In genomic region chr6:125844989-125845388, GRCh38 we compare ENCODE assay signal across 18 cellular contexts. TPM values are rescaled to one million over a fixed set of nuclear protein-coding genes. Genes with fewer than 3 reads are reported as not detected.
DNase-seq lines count a peak whose midpoint lies in the region; ATAC-seq and TF ChIP-seq lines count a peak whose summit lies in the region.
"Had no signal": no experiment of that assay in that cellular context is flagged by ENCODE, and none has a peak within 500 bp of the region (broad histone marks: within the 10 kb centered on the region; RNA-seq: fewer than 3 reads in every experiment).

No MANE protein-coding gene starts in this region.

- H3K27ac ChIP-seq in osteoblast (ENCODE audit: low read depth, low read length) (no peak overlapping the region), foreskin keratinocyte (no peak overlapping the region)

- no peak overlapping the region for H3K4me3 ChIP-seq in osteoblast (ENCODE audit: insufficient read depth, low read length)
- H3K4me3 ChIP-seq: skin epidermis had no signal

- no peak for DNase-seq in activated naive CD8-positive, alpha-beta T cell treated with anti-CD3 and anti-CD28 coated beads for 36 hours
- DNase-seq in activated naive CD8-positive, alpha-beta T cell treated with anti-CD3 and anti-CD28 coated beads, Interleukin-2, amount 50 U/mL, for 24 hours = no peak
- DNase-seq in endothelial cell (ENCODE audit: low spot score) (no peak), midbrain (lab: John Stamatoyannopoulos, UW) (peak; percentile 20), NCI-H2081 treated with DMSO at 0.1 percent for 48 hours (lab: John Stamatoyannopoulos, UW) (no peak), osteoblast (ENCODE audit: insufficient read length, low spot score, missing footprints) (no peak), foreskin keratinocyte (no peak), NCI-H526 (lab: John Stamatoyannopoulos, UW) (no peak)
- DNase-seq: ACHN; activated T-cell treated with anti-CD3 and anti-CD28 coated beads, Interleukin-2, amount 50 U/mL, for 1 hour; CD4-positive, alpha-beta T cell; DMS79 treated with DMSO at 0.1 percent for 48 hours; NCI-H1105; NCI-H2171 treated with DMSO at 0.1 percent for 48 hours; T-cell had no signal

- H3K36me3 Mint-ChIP-seq in activated naive CD8-positive, alpha-beta T cell treated with anti-CD3 and anti-CD28 coated beads for 36 hours = peaks cover 8% of the 10 kb centered on the region
- peaks cover 9% of the 10 kb centered on the region for H3K36me3 Mint-ChIP-seq in activated naive CD8-positive, alpha-beta T cell treated with anti-CD3 and anti-CD28 coated beads, Interleukin-2, amount 50 U/mL, for 24 hours (ENCODE audit: low read depth)
- no peaks in the 10 kb centered on the region for H3K36me3 Mint-ChIP-seq in endothelial cell (ENCODE audit: low read depth, unreplicated experiment)

- no peaks in the 10 kb centered on the region for H3K36me3 ChIP-seq in osteoblast (ENCODE audit: insufficient read depth, low read length)

- no peaks in the 10 kb centered on the region for H3K9me3 ChIP-seq in osteoblast (ENCODE audit: low read depth, low read length)

- H3K4me1 ChIP-seq in osteoblast (ENCODE audit: insufficient read depth, low read length) (no peaks in the 10 kb centered on the region), foreskin keratinocyte (no peaks in the 10 kb centered on the region)

- H3K27ac Mint-ChIP-seq in activated naive CD8-positive, alpha-beta T cell treated with anti-CD3 and anti-CD28 coated beads for 36 hours = peak overlapping the region; percentile 14
- H3K27ac Mint-ChIP-seq in activated naive CD8-positive, alpha-beta T cell treated with anti-CD3 and anti-CD28 coated beads, Interleukin-2, amount 50 U/mL, for 24 hours = no peak overlapping the region
- H3K27ac Mint-ChIP-seq in endothelial cell (ENCODE audit: unreplicated experiment) = peak overlapping the region; percentile 61
- H3K27ac Mint-ChIP-seq: activated naive CD4-positive, alpha-beta T cell treated with anti-CD3 and anti-CD28 coated beads, Interleukin-2, amount 50 U/mL, for 24 hours; CD4-positive, alpha-beta T cell; T-cell; type B pancreatic cell had no signal

- no peaks in the 10 kb centered on the region for H3K27me3 ChIP-seq in osteoblast (ENCODE audit: insufficient read depth, low read length)
- H3K27me3 ChIP-seq in foreskin keratinocyte = no peaks in the 10 kb centered on the region

- H2AFZ ChIP-seq in osteoblast (ENCODE audit: low read length) = no peak overlapping the region

- H3K4me3 Mint-ChIP-seq in activated naive CD8-positive, alpha-beta T cell treated with anti-CD3 and anti-CD28 coated beads for 36 hours = no peak overlapping the region
- no peak overlapping the region for H3K4me3 Mint-ChIP-seq in activated naive CD8-positive, alpha-beta T cell treated with anti-CD3 and anti-CD28 coated beads, Interleukin-2, amount 50 U/mL, for 24 hours
- H3K4me3 Mint-ChIP-seq in endothelial cell (ENCODE audit: unreplicated experiment) = no peak overlapping the region
- H3K4me3 Mint-ChIP-seq: activated naive CD4-positive, alpha-beta T cell treated with anti-CD3 and anti-CD28 coated beads, Interleukin-2, amount 50 U/mL, for 24 hours; CD4-positive, alpha-beta T cell; T-cell; type B pancreatic cell had no signal

- peaks cover 4% of the 10 kb centered on the region for H4K20me1 ChIP-seq in osteoblast (ENCODE audit: insufficient read depth, low read length)

- no peak for ATAC-seq in activated naive CD8-positive, alpha-beta T cell treated with anti-CD3 and anti-CD28 coated beads, Interleukin-2, amount 50 U/mL, for 24 hours
- no peak for ATAC-seq in foreskin keratinocyte
- ATAC-seq: T-cell had no signal

- TF ChIP-seq CTCF in endothelial cell (IDR thresholded peaks at IDR 0.05; ENCODE audit: unreplicated experiment) (no peak), osteoblast (IDR thresholded peaks at IDR 0.05; ENCODE audit: extremely low read depth, low read depth, low read length) (no peak), foreskin keratinocyte (conservative IDR thresholded peaks at IDR 0.05) (no peak)

- peaks cover 34% of the 10 kb centered on the region for H3K79me2 ChIP-seq in osteoblast (ENCODE audit: insufficient read depth, low read length)

- H3K4me2 ChIP-seq in osteoblast (ENCODE audit: insufficient read depth, low read length) = no peak overlapping the region

- H3K4me1 Mint-ChIP-seq in activated naive CD8-positive, alpha-beta T cell treated with anti-CD3 and anti-CD28 coated beads for 36 hours = peaks cover 7% of the 10 kb centered on the region
- peaks cover 2% of the 10 kb centered on the region for H3K4me1 Mint-ChIP-seq in activated naive CD8-positive, alpha-beta T cell treated with anti-CD3 and anti-CD28 coated beads, Interleukin-2, amount 50 U/mL, for 24 hours
- peaks cover 21% of the 10 kb centered on the region for H3K4me1 Mint-ChIP-seq in endothelial cell (ENCODE audit: unreplicated experiment)

- peaks cover 1% of the 10 kb centered on the region for H3K9me3 Mint-ChIP-seq in activated naive CD8-positive, alpha-beta T cell treated with anti-CD3 and anti-CD28 coated beads for 36 hours
- H3K9me3 Mint-ChIP-seq in activated naive CD8-positive, alpha-beta T cell treated with anti-CD3 and anti-CD28 coated beads, Interleukin-2, amount 50 U/mL, for 24 hours = no peaks in the 10 kb centered on the region
- no peaks in the 10 kb centered on the region for H3K9me3 Mint-ChIP-seq in endothelial cell (ENCODE audit: unreplicated experiment)
- H3K9me3 Mint-ChIP-seq: activated naive CD4-positive, alpha-beta T cell treated with anti-CD3 and anti-CD28 coated beads, Interleukin-2, amount 50 U/mL, for 24 hours; CD4-positive, alpha-beta T cell had no signal

- H3K27me3 Mint-ChIP-seq in activated naive CD8-positive, alpha-beta T cell treated with anti-CD3 and anti-CD28 coated beads for 36 hours = no peaks in the 10 kb centered on the region
- H3K27me3 Mint-ChIP-seq in activated naive CD8-positive, alpha-beta T cell treated with anti-CD3 and anti-CD28 coated beads, Interleukin-2, amount 50 U/mL, for 24 hours = no peaks in the 10 kb centered on the region
- H3K27me3 Mint-ChIP-seq in endothelial cell (ENCODE audit: unreplicated experiment) = no peaks in the 10 kb centered on the region
- H3K27me3 Mint-ChIP-seq: activated naive CD4-positive, alpha-beta T cell treated with anti-CD3 and anti-CD28 coated beads, Interleukin-2, amount 50 U/mL, for 24 hours; CD4-positive, alpha-beta T cell; T-cell; type B pancreatic cell had no signal

RNA-seq across cellular contexts. Expression of gene NCOA7, which starts 54.2 kb away (rescaled TPM):
- 10 to 100 TPM; 73.7 to 76.4 TPM for total RNA-seq in activated naive CD8-positive, alpha-beta T cell treated with anti-CD3 and anti-CD28 coated beads for 36 hours
- total RNA-seq in endothelial cell (ENCODE audit: unreplicated experiment) (26.2 TPM), osteoblast (30.4 and 34.0 TPM in 2 replicates), foreskin keratinocyte (13.0 and 14.7 TPM in 2 replicates)
- polyA plus RNA-seq in foreskin keratinocyte = 3.6 and 4.9 TPM in 2 replicates
